In genomic region chr2:105571445-105571987, GRCh38 we compare ENCODE assay signal across 18 cellular contexts.
A peak's percentile ranks its signal among the peaks of the same experiment; 100 is the strongest.
DNase-seq lines count a peak whose midpoint lies in the region; ATAC-seq and TF ChIP-seq lines count a peak whose summit lies in the region.
"Had no signal": no experiment of that assay in that cellular context is flagged by ENCODE, and none has a peak within 500 bp of the region (broad histone marks: within the 10 kb centered on the region; RNA-seq: fewer than 3 reads in every experiment).

No MANE protein-coding gene starts in this region.

- POLR2A ChIA-PET in OCI-LY7 (lab: Charles Lee), result interaction anchor here (0.7 kb wide), 1 partner anchor 205 kb away, joined by 3 read pairs; no protein-coding TSS in a partner anchor

- CTCF ChIA-PET in OCI-LY7 (lab: Charles Lee; ENCODE audit: unreplicated experiment), result no interaction called here

- peak; percentile 41 for DNase-seq in GM13976 (ENCODE audit: low spot score)
- peak; percentile 89 for DNase-seq in MV-4-11 (lab: John Stamatoyannopoulos, UW)
- no peak for DNase-seq in chondrocyte (ENCODE audit: low spot score)
- DNase-seq in OCI-LY7 (ENCODE audit: low spot score), result no peak
- DNase-seq in activated CD4-positive, alpha-beta T cell treated with anti-CD3 and anti-CD28 coated beads, Interleukin-2, amount 50 U/mL, for 4 hours, result no peak
- DNase-seq: activated CD4-positive, alpha-beta memory T cell treated with anti-CD3 and anti-CD28 coated beads, Interleukin-2, amount 10 ng/mL, durations not matched to agents 7 days and 5 days; activated gamma-delta T cell; anterior cingulate cortex; naive thymus-derived CD4-positive, alpha-beta T cell; NCI-H1105; NK-92 treated with Interleukin-12 subunit alpha and Interleukin-12 subunit beta, amount 100 ng/mL, for 24 hours; substantia nigra had no signal

- no peak overlapping the region for H3K4me3 Mint-ChIP-seq in chondrocyte (ENCODE audit: unreplicated experiment)
- H3K4me3 Mint-ChIP-seq: activated CD4-positive, alpha-beta memory T cell treated with anti-CD3 and anti-CD28 coated beads, Interleukin-2, amount 10 ng/mL, durations not matched to agents 7 days and 5 days; GM23338 had no signal

- no peaks in the 10 kb centered on the region for H3K9me3 Mint-ChIP-seq in chondrocyte (ENCODE audit: low read depth)
- H3K9me3 Mint-ChIP-seq: activated CD4-positive, alpha-beta memory T cell treated with anti-CD3 and anti-CD28 coated beads, Interleukin-2, amount 10 ng/mL, durations not matched to agents 7 days and 5 days; GM23338; naive thymus-derived CD4-positive, alpha-beta T cell had no signal

- in situ Hi-C loops in GM13976 (cut with MboI; ENCODE audit: low sequenced_read_pairs, unreplicated experiment), result loop anchor here (10.0 kb wide), 1 partner anchor 513 kb away; no protein-coding TSS in a partner anchor

- H3K9me2 ChIP-seq in OCI-LY7 (ENCODE audit: insufficient read depth, low read length), result no peaks in the 10 kb centered on the region

- H3K9me3 ChIP-seq in OCI-LY7 (ENCODE audit: low read length), result no peaks in the 10 kb centered on the region
- H3K9me3 ChIP-seq: SJSA1 had no signal

- peaks cover 33% of the 10 kb centered on the region for H3K4me1 Mint-ChIP-seq in chondrocyte (ENCODE audit: low read depth)

- H3K4me3 ChIP-seq in OCI-LY7 (ENCODE audit: low read depth, low read length, poor library complexity, severe bottlenecking), result no peak overlapping the region
- H3K4me3 ChIP-seq: GM23338, lung, SJSA1 had no signal

- no peak overlapping the region for H3K4me2 ChIP-seq in OCI-LY7 (ENCODE audit: low read length)
- H3K4me2 ChIP-seq: GM23338 had no signal

- H3K36me3 ChIP-seq in OCI-LY7 (ENCODE audit: insufficient read depth, low read length), result no peaks in the 10 kb centered on the region
- H3K36me3 ChIP-seq: SJSA1 had no signal

- H3K36me3 Mint-ChIP-seq in chondrocyte (ENCODE audit: low read depth), result no peaks in the 10 kb centered on the region
- H3K36me3 Mint-ChIP-seq: naive thymus-derived CD4-positive, alpha-beta T cell had no signal

- no TSS peak for BruUV-seq in OCI-LY7 (replicated peaks; lab: Mats Ljungman, UMichigan)

- H3K27ac Mint-ChIP-seq in chondrocyte (ENCODE audit: unreplicated experiment), result peak overlapping the region; percentile 22
- H3K27ac Mint-ChIP-seq: activated CD4-positive, alpha-beta memory T cell treated with anti-CD3 and anti-CD28 coated beads, Interleukin-2, amount 10 ng/mL, durations not matched to agents 7 days and 5 days; GM23338 had no signal

- TF ChIP-seq CTCF in GM13976 (IDR thresholded peaks at IDR 0.05; ENCODE audit: borderline replicate concordance, control extremely low read depth, extremely low read depth, insufficient read depth, missing control alignments) (no peak), chondrocyte (IDR thresholded peaks at IDR 0.05) (no peak), OCI-LY7 (conservative IDR thresholded peaks at IDR 0.05; ENCODE audit: low read length) (no peak)

- H3K27ac ChIP-seq in OCI-LY7 (ENCODE audit: low read depth, low read length, poor library complexity, severe bottlenecking), result no peak overlapping the region
- H3K27ac ChIP-seq: SJSA1 had no signal

- H3K4me1 ChIP-seq in OCI-LY7 (ENCODE audit: insufficient read depth, low read length, poor library complexity, severe bottlenecking), result no peaks in the 10 kb centered on the region

- no peaks in the 10 kb centered on the region for H3K27me3 Mint-ChIP-seq in chondrocyte (ENCODE audit: low read depth)

- no peaks in the 10 kb centered on the region for H4K20me1 ChIP-seq in OCI-LY7 (ENCODE audit: insufficient read depth, low read length)

- intact Hi-C loops in OCI-LY7 (cut with micrococcal nuclease; ENCODE audit: unreplicated experiment), result loop anchor here (10.0 kb wide), 2 partner anchors 313 to 513 kb away; no protein-coding TSS in a partner anchor

- ATAC-seq in GM21423 (IDR thresholded peaks at IDR 0.05; ENCODE audit: unreplicated experiment) (peak; percentile 67), GM19455 (IDR thresholded peaks at IDR 0.05; ENCODE audit: unreplicated experiment) (no peak), HG03039 (IDR thresholded peaks at IDR 0.05; ENCODE audit: unreplicated experiment) (no peak)
- ATAC-seq: GM23338; naive thymus-derived CD4-positive, alpha-beta T cell had no signal

- H2AFZ ChIP-seq in OCI-LY7 (ENCODE audit: low read length), result no peak overlapping the region
- H2AFZ ChIP-seq: GM23338 had no signal

- no peaks in the 10 kb centered on the region for H3K79me2 ChIP-seq in OCI-LY7 (ENCODE audit: insufficient read depth, low read depth, low read length)

Comparison
In these comparisons a context has a peak if more than half of its experiments do, and no peak if none do; other contexts are left out.
1. DNase-seq: peak in GM13976 (single experiment) and MV-4-11 (single experiment); none in chondrocyte (single experiment), OCI-LY7 (single experiment) and activated CD4-positive, alpha-beta T cell treated with anti-CD3 and anti-CD28 coated beads, Interleukin-2, amount 50 U/mL, for 4 hours (0 of 2).